ENCODE assay signal across 8 cellular contexts in the genomic region with DNA sequence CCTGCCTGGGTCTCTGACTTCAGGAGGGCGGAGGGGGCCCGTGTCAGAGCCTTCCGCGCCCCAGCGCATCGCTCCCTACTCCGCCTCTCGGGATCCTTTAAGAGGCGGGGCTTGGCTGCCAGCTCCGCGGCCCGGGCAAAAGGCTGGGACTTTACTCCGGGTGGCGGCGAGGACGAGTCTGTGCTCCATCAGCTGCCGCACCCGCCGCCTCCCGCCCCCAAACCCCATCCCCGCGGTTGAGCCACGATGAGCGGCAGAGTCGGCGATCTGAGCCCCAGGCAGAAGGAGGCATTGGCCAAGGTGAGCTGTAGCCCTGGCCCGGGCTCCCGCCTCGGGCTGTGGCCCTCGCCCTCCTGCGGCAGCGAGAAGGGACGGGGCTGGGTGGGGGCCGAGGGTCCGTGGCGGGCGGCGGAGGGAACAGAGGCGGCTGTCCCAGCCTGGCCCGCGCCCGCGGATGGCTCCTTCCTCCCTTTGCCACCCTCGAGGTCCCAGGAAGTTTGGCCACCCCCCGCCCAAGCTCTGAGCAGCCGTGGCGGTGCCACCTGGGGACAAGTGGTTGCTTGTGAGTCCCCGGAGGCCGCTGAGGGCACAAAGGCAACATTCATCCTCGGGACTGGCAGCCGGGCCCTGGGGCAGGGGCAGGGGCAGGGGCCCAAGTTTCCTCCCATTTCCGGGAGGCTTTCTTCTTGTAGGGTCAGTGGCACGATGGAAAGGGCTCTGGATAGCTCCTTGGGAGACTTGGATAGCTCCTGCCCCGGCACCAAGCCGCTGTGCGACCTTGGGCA. TPM values are rescaled to one million over a fixed set of nuclear protein-coding genes. Genes with fewer than 3 reads are reported as not detected.
A peak's percentile ranks its signal among the peaks of the same experiment; 100 is the strongest.
DNase-seq lines count a peak whose midpoint lies in the region; TF ChIP-seq lines count a peak whose summit lies in the region.

A gene (plus strand): TSS at position 148 of the 785 bp plus-strand sequence. CDS start 99 bp downstream, at position 247.

- no CpG with 5 or more reads among the region's 56 CpGs for WGBS in SK-N-SH (ENCODE audit: low lambda C conversion rate)
- 0 to 2% methylated on average over 8 to 39 of the region's 56 CpGs for WGBS in testis, 2 donors

- CTCF ChIA-PET in SK-N-SH (lab: Yijun Ruan, JAX) = interaction anchor here (0.8 to 15.4 kb wide), 12 partner anchors 11 to 362 kb away, joined by 3 to 228 read pairs (median 4); a partner anchor contains a TSS

- no peaks in the 10 kb centered on the region for H3F3A ChIP-seq in SK-N-SH (replicated peaks; ENCODE audit: insufficient read depth)

- TF ChIP-seq RAD21 in SK-N-SH (IDR thresholded peaks at IDR 0.05; ENCODE audit: low read length) = no peak

- intact Hi-C loops in testis (cut with DNase I; ENCODE audit: low total_unique reads) = no loop called here

- no peak for TF ChIP-seq POLR2A in testis (IDR thresholded peaks at IDR 0.05)

- H3K4me1 ChIP-seq in SK-N-SH (ENCODE audit: control insufficient read depth in 1 of 2, insufficient read depth in 2 of 2, low read depth in 1 of 2, low read length in 1 of 2) = peaks cover 0 to 14% of the 10 kb centered on the region in 2 experiments; a peak in 2 of 4 replicates
- H3K4me1 ChIP-seq in testis = peaks cover 19% of the 10 kb centered on the region

- H3K4me1 Mint-ChIP-seq in activated naive CD8-positive, alpha-beta T cell (ENCODE audit: low read depth) = peaks cover 48% of the 10 kb centered on the region

- H3K9me3 ChIP-seq in SK-N-SH (no peaks in the 10 kb centered on the region), testis (no peaks in the 10 kb centered on the region)

- peak within 1 kb of the TSS; percentile 96 for H3K4me2 ChIP-seq in SK-N-SH

- H3K27me3 Mint-ChIP-seq in activated naive CD8-positive, alpha-beta T cell = no peaks in the 10 kb centered on the region

- TF ChIP-seq EP300 in SK-N-SH (IDR thresholded peaks at IDR 0.05; ENCODE audit: borderline replicate concordance in 1 of 2, low read depth in 1 of 2, low read length in 1 of 2) = no peak

- peak within 1 kb of the TSS; percentile 66 for H2AFZ ChIP-seq in SK-N-SH (ENCODE audit: low read depth)

- no peaks in the 10 kb centered on the region for H3K9me3 Mint-ChIP-seq in activated naive CD8-positive, alpha-beta T cell (ENCODE audit: low read depth)

- H4K20me1 ChIP-seq in SK-N-SH (ENCODE audit: insufficient read depth) = 0 out of 2 replicates have a peak, but pooled peaks cover 6% of the 10 kb centered on the region

- H3K27ac ChIP-seq in SK-N-SH (ENCODE audit: low read depth in 2 of 2, low read length in 1 of 2) = no peak within 1 kb of the TSS; a peak in 1 of 4 replicates
- H3K27ac ChIP-seq in testis = no peak within 1 kb of the TSS

- H3K27me3 ChIP-seq in SK-N-SH (ENCODE audit: insufficient read depth) (no peaks in the 10 kb centered on the region), testis (no peaks in the 10 kb centered on the region)

- peak within 1 kb of the TSS; percentile 89 for H3K4me3 Mint-ChIP-seq in activated naive CD8-positive, alpha-beta T cell

- peak within 1 kb of the TSS; percentile 76 for H3K9ac ChIP-seq in SK-N-SH

- peak within 1 kb of the TSS; percentile 63 to 75 for H3K4me3 ChIP-seq in SK-N-SH (ENCODE audit: low read depth in 2 of 2, low read length in 1 of 2)
- H3K4me3 ChIP-seq in testis = peak within 1 kb of the TSS; percentile 45 to 54

- H3K36me3 Mint-ChIP-seq in activated naive CD8-positive, alpha-beta T cell = no peaks in the 10 kb centered on the region

- H3K9me2 ChIP-seq in SK-N-SH = no peaks in the 10 kb centered on the region

- TF ChIP-seq CTCF in SK-N-SH (IDR thresholded peaks at IDR 0.05) (no peak), testis (IDR thresholded peaks at IDR 0.05) (no peak)

- DNase-seq in AG08395 (ENCODE audit: low spot score) = peak; percentile 83
- DNase-seq in HCEC 1CT = peak; percentile 47
- DNase-seq in SK-N-SH = peak; percentile 90
- DNase-seq in glomerular endothelial cell (ENCODE audit: extremely low read depth, low read depth, low spot score) = no peak
- peak; percentile 75 for DNase-seq in occipital lobe (lab: John Stamatoyannopoulos, UW)
- DNase-seq in testis = peak; percentile 76
- no peak for DNase-seq in GM19240 (ENCODE audit: insufficient read length, low spot score)

- H3K27ac Mint-ChIP-seq in activated naive CD8-positive, alpha-beta T cell = peak within 1 kb of the TSS; percentile 61

- POLR2A ChIA-PET in SK-N-SH (lab: Yijun Ruan, JAX) = interaction anchor here (0.5 to 3.0 kb wide), 5 partner anchors 8 to 102 kb away, joined by 3 to 19 read pairs (median 3); no protein-coding TSS in a partner anchor

- H3K36me3 ChIP-seq in SK-N-SH (replicated peaks in 1 of 2; ENCODE audit: control insufficient read depth in 1 of 2, insufficient read depth in 2 of 2, low read length in 1 of 2) (no peaks in the 10 kb centered on the region), testis (ENCODE audit: low read depth, missing control alignments) (no peaks in the 10 kb centered on the region)

- H3K79me2 ChIP-seq in SK-N-SH (ENCODE audit: insufficient read depth) = peaks cover 36% of the 10 kb centered on the region

TF ChIP-seq in SK-N-SH, 30 proteins besides CTCF, POLR2A, EP300 and RAD21 (continues in another document):
- TF ChIP-seq TAF1 (IDR thresholded peaks at IDR 0.05; ENCODE audit: borderline replicate concordance, low read depth, low read length) = 0 out of 2 replicates have a peak, but pooled peaks have one; percentile 47
- peak; percentile 69 for TF ChIP-seq POLR2AphosphoS5 (IDR thresholded peaks at IDR 0.05; ENCODE audit: low read depth, low read length)
- no peak for TF ChIP-seq SMC3 (IDR thresholded peaks at IDR 0.05; ENCODE audit: low read depth, low read length)
- no peak for TF ChIP-seq GATA2 (CRISPR knock-in tag; IDR thresholded peaks at IDR 0.05)
- TF ChIP-seq, protein P1, sequence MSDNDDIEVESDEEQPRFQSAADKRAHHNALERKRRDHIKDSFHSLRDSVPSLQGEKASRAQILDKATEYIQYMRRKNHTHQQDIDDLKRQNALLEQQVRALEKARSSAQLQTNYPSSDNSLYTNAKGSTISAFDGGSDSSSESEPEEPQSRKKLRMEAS (IDR thresholded peaks at IDR 0.05; ENCODE audit: low read depth) = peak; percentile 54; the same call in 1 of the 2 replicates
- TF ChIP-seq, protein P2, sequence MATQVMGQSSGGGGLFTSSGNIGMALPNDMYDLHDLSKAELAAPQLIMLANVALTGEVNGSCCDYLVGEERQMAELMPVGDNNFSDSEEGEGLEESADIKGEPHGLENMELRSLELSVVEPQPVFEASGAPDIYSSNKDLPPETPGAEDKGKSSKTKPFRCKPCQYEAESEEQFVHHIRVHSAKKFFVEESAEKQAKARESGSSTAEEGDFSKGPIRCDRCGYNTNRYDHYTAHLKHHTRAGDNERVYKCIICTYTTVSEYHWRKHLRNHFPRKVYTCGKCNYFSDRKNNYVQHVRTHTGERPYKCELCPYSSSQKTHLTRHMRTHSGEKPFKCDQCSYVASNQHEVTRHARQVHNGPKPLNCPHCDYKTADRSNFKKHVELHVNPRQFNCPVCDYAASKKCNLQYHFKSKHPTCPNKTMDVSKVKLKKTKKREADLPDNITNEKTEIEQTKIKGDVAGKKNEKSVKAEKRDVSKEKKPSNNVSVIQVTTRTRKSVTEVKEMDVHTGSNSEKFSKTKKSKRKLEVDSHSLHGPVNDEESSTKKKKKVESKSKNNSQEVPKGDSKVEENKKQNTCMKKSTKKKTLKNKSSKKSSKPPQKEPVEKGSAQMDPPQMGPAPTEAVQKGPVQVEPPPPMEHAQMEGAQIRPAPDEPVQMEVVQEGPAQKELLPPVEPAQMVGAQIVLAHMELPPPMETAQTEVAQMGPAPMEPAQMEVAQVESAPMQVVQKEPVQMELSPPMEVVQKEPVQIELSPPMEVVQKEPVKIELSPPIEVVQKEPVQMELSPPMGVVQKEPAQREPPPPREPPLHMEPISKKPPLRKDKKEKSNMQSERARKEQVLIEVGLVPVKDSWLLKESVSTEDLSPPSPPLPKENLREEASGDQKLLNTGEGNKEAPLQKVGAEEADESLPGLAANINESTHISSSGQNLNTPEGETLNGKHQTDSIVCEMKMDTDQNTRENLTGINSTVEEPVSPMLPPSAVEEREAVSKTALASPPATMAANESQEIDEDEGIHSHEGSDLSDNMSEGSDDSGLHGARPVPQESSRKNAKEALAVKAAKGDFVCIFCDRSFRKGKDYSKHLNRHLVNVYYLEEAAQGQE (IDR thresholded peaks at IDR 0.05; ENCODE audit: low read depth, low read length) = peak; percentile 63; the same call in 1 of the 2 replicates
- TF ChIP-seq ELF1 (IDR thresholded peaks at IDR 0.05) = no peak
- TF ChIP-seq, protein P3, sequence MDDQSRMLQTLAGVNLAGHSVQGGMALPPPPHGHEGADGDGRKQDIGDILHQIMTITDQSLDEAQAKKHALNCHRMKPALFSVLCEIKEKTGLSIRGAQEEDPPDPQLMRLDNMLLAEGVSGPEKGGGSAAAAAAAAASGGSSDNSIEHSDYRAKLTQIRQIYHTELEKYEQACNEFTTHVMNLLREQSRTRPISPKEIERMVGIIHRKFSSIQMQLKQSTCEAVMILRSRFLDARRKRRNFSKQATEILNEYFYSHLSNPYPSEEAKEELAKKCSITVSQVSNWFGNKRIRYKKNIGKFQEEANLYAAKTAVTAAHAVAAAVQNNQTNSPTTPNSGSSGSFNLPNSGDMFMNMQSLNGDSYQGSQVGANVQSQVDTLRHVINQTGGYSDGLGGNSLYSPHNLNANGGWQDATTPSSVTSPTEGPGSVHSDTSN (IDR thresholded peaks at IDR 0.05) = peak; percentile 38; the same call in 1 of the 2 replicates
- no peak for TF ChIP-seq SIN3A (IDR thresholded peaks at IDR 0.05; ENCODE audit: borderline replicate concordance, low read depth, low read length)
- no peak for TF ChIP-seq MEF2A (IDR thresholded peaks at IDR 0.05; ENCODE audit: borderline replicate concordance, low read depth)
- TF ChIP-seq RCOR1 (IDR thresholded peaks at IDR 0.05; ENCODE audit: low read length) = no peak
- TF ChIP-seq FOXM1 (IDR thresholded peaks at IDR 0.05; ENCODE audit: low read depth) = no peak
- TF ChIP-seq JUND (IDR thresholded peaks at IDR 0.05) = no peak
- TF ChIP-seq RXRA (IDR thresholded peaks at IDR 0.05; ENCODE audit: borderline replicate concordance, low read depth) = no peak
- TF ChIP-seq RFX5 (IDR thresholded peaks at IDR 0.05; ENCODE audit: low read length) = no peak
- no peak for TF ChIP-seq NRF1 (IDR thresholded peaks at IDR 0.05; ENCODE audit: low read depth, low read length)
- TF ChIP-seq MXI1 (IDR thresholded peaks at IDR 0.05; ENCODE audit: low read depth, low read length) = no peak

RNA-seq across cellular contexts. Expression of the gene that starts here (rescaled TPM):
- 14.0 and 16.1 TPM in 2 replicates for polyA plus RNA-seq in SK-N-SH (2012; rRNA removed)
- 8.0 and 8.2 TPM in 2 replicates for polyA plus RNA-seq in SK-N-SH (2012; cell fraction: cytosol; rRNA removed)
- 28.8 and 40.7 TPM in 2 replicates for polyA plus RNA-seq in SK-N-SH (2012; cell fraction: nucleus; rRNA removed)
- 12.0 and 18.8 TPM in 2 replicates for total RNA-seq in glomerular endothelial cell
- total RNA-seq in occipital lobe = 9.5 TPM
- 1 to 10 TPM; 2.2 to 3.5 TPM for total RNA-seq in testis
- 4.7 TPM for polyA plus RNA-seq in testis (ENCODE audit: insufficient read depth, low read depth, low replicate concordance)

Comparison
In these comparisons a context has a peak if more than half of its experiments do, and no peak if none do; other contexts are left out.
1. DNase-seq: peak in AG08395 (single experiment), HCEC 1CT (single experiment), SK-N-SH (single experiment), occipital lobe (single experiment) and testis (single experiment); none in glomerular endothelial cell (single experiment) and GM19240 (single experiment).